Comparison of ENCODE assay signal across 27 cellular contexts in the genomic region with DNA sequence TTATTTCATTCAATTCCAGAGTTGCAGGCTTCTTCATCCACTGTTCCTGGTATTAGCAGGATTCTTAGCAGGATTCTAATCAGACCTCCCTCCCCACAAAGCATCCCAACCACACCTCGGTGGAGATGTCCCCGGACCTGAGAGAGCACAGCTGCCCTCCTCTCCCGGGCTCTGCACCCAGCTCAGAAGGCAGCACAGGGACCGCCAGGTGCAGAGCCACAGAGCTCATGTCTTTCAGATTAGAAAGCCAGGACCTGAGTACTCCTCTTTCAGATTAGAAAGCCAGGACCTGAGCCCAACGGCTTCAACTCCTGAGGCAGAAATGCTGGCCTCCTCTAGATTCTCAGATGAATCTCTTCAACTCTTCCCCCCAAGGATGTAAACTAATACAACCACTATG.
A peak's percentile ranks its signal among the peaks of the same experiment; 100 is the strongest.
DNase-seq lines count a peak whose midpoint lies in the region; TF ChIP-seq lines count a peak whose summit lies in the region.
"Had no signal": no experiment of that assay in that cellular context is flagged by ENCODE, and none has a peak within 500 bp of the region (broad histone marks: within the 10 kb centered on the region; RNA-seq: fewer than 3 reads in every experiment).

No MANE protein-coding gene starts in this region.

- no peaks in the 10 kb centered on the region for H3K79me2 ChIP-seq in KMS-11 (ENCODE audit: insufficient read depth, low read depth)

- no peak overlapping the region for H2AFZ ChIP-seq in KMS-11 (ENCODE audit: low read depth)

- DNase-seq in NCI-H2107 treated with DMSO at 0.1 percent for 48 hours (lab: John Stamatoyannopoulos, UW; ENCODE audit: unreplicated experiment): peak; percentile 31
- no peak for DNase-seq in NCI-H2107 (lab: John Stamatoyannopoulos, UW)
- peak; percentile 7 for DNase-seq in ELF-1 (ENCODE audit: low read depth, low spot score)
- no peak for DNase-seq in SW 1271 (lab: John Stamatoyannopoulos, UW)
- DNase-seq in progenitor cell of endocrine pancreas (ENCODE audit: low spot score, unreplicated experiment): no peak
- DNase-seq in caudate nucleus (lab: John Stamatoyannopoulos, UW): no peak
- DNase-seq: 8988T; ACHN; CD4-positive, CD25-positive, alpha-beta regulatory T cell; DMS153; DND-41; HFFc6; KG1; MV-4-11; NCI-H1105 treated with DMSO at 0.1 percent for 48 hours; NCI-H146; NCI-H1930; NCI-H2171 treated with DMSO at 0.1 percent for 48 hours; NCI-H345; NCI-H510A treated with DMSO at 0.1 percent for 48 hours; NCI-H774; OCI-M1; Peyer's patch; SHP77 treated with DMSO at 0.1 percent for 48 hours had no signal

- no peak overlapping the region for H3K4me3 ChIP-seq in KMS-11 (IDR thresholded peaks at IDR 0.05; ENCODE audit: insufficient read depth, low read depth, low read length)
- H3K4me3 ChIP-seq in ectodermal cell (ENCODE audit: insufficient read depth, low read depth, low read length): no peak overlapping the region
- H3K4me3 ChIP-seq: HAP-1, Peyer's patch had no signal

- no peaks in the 10 kb centered on the region for H3K27me3 ChIP-seq in KMS-11 (ENCODE audit: insufficient read depth, low read depth)
- no peaks in the 10 kb centered on the region for H3K27me3 ChIP-seq in ectodermal cell (ENCODE audit: control insufficient read depth, insufficient read depth, low read length, poor library complexity, severe bottlenecking)
- H3K27me3 ChIP-seq: Peyer's patch had no signal

- H3K27ac Mint-ChIP-seq in progenitor cell of endocrine pancreas: no peak overlapping the region
- H3K27ac Mint-ChIP-seq: CD4-positive, CD25-positive, alpha-beta regulatory T cell; HFFc6 had no signal

- H3K4me3 Mint-ChIP-seq in progenitor cell of endocrine pancreas (ENCODE audit: low read depth): no peak overlapping the region
- H3K4me3 Mint-ChIP-seq: CD4-positive, CD25-positive, alpha-beta regulatory T cell; HFFc6 had no signal

- no peaks in the 10 kb centered on the region for H3K9me3 Mint-ChIP-seq in progenitor cell of endocrine pancreas (ENCODE audit: low read depth)
- H3K9me3 Mint-ChIP-seq: HFFc6 had no signal

- peaks cover 25% of the 10 kb centered on the region for H3K4me1 ChIP-seq in KMS-11 (ENCODE audit: low read depth, poor library complexity, severe bottlenecking)
- no peaks in the 10 kb centered on the region for H3K4me1 ChIP-seq in ectodermal cell (ENCODE audit: control insufficient read depth, insufficient read depth, low read length)
- H3K4me1 ChIP-seq: Peyer's patch had no signal

- no peaks in the 10 kb centered on the region for H3K9me3 ChIP-seq in ectodermal cell (ENCODE audit: control insufficient read depth, low read length)
- H3K9me3 ChIP-seq: HAP-1, Peyer's patch had no signal

- peaks cover 6% of the 10 kb centered on the region for H3K36me3 Mint-ChIP-seq in progenitor cell of endocrine pancreas (ENCODE audit: insufficient read depth)
- H3K36me3 Mint-ChIP-seq: CD4-positive, CD25-positive, alpha-beta regulatory T cell had no signal

- H3K4me1 Mint-ChIP-seq in progenitor cell of endocrine pancreas (ENCODE audit: low read depth): peaks cover 9% of the 10 kb centered on the region
- H3K4me1 Mint-ChIP-seq: CD4-positive, CD25-positive, alpha-beta regulatory T cell had no signal

- H3K36me3 ChIP-seq in KMS-11 (ENCODE audit: insufficient read depth) (no peaks in the 10 kb centered on the region), ectodermal cell (ENCODE audit: control insufficient read depth, insufficient read depth, low read length) (no peaks in the 10 kb centered on the region)
- H3K36me3 ChIP-seq: HAP-1 had no signal

- 0 out of 2 replicates have a peak overlapping the region, but pooled peaks have one; percentile 36 for H3K4me2 ChIP-seq in KMS-11

- H3K27ac ChIP-seq in KMS-11 (no peak overlapping the region), ectodermal cell (ENCODE audit: insufficient read depth, low read depth, low read length, poor library complexity, severe bottlenecking) (peak overlapping the region; percentile 40), caudate nucleus (ENCODE audit: low read depth, low read length) (no peak overlapping the region)
- H3K27ac ChIP-seq: Peyer's patch had no signal

- TF ChIP-seq CTCF in KMS-11 (conservative IDR thresholded peaks at IDR 0.05; ENCODE audit: low read depth, low read length) (no peak), progenitor cell of endocrine pancreas (IDR thresholded peaks at IDR 0.05; ENCODE audit: unreplicated experiment) (no peak)

- WGBS in ectodermal cell, 2 experiments: 71 to 78% methylated on average over 5 of the region's 5 CpGs

- H4K20me1 ChIP-seq in KMS-11 (ENCODE audit: insufficient read depth): no peaks in the 10 kb centered on the region

- no peak overlapping the region for H3K9ac ChIP-seq in KMS-11

- no peaks in the 10 kb centered on the region for H3K27me3 Mint-ChIP-seq in progenitor cell of endocrine pancreas

Comparison
In these comparisons a context has a peak if more than half of its experiments do, and no peak if none do; other contexts are left out.
1. DNase-seq: peak in NCI-H2107 treated with DMSO at 0.1 percent for 48 hours (single experiment) and ELF-1 (single experiment); none in NCI-H2107 (single experiment), SW 1271 (0 of 2), progenitor cell of endocrine pancreas (single experiment) and caudate nucleus (0 of 61).